18 cellular contexts compared by ENCODE assay signal in genomic region chr20:58875111-58875510, GRCh38. TPM values are rescaled to one million over a fixed set of nuclear protein-coding genes. Genes with fewer than 3 reads are reported as not detected.
DNase-seq lines count a peak whose midpoint lies in the region; ATAC-seq and TF ChIP-seq lines count a peak whose summit lies in the region.
"Had no signal": no experiment of that assay in that cellular context is flagged by ENCODE, and none has a peak within 500 bp of the region (broad histone marks: within the 10 kb centered on the region; RNA-seq: fewer than 3 reads in every experiment).

No MANE protein-coding gene starts in this region.

- no peak overlapping the region for H2AFZ ChIP-seq in osteoblast (ENCODE audit: low read length)

- peaks cover 10% of the 10 kb centered on the region for H3K4me1 ChIP-seq in osteoblast (ENCODE audit: insufficient read depth, low read length)
- H3K4me1 ChIP-seq: Caco-2 had no signal

- H3K4me1 Mint-ChIP-seq in Calu3 (ENCODE audit: low read depth, unreplicated experiment): peaks cover 27% of the 10 kb centered on the region
- peaks cover 10% of the 10 kb centered on the region for H3K4me1 Mint-ChIP-seq in stimulated activated effector memory CD8-positive, alpha-beta T cell treated with anti-CD3 and anti-CD28 coated beads, Interleukin-12 subunit alpha, Interleukin-12 subunit beta, amount 100 ng/mL, for 72 hours

- no peak for ATAC-seq in stimulated activated effector memory CD8-positive, alpha-beta T cell treated with anti-CD3 and anti-CD28 coated beads, Interleukin-12 subunit alpha, Interleukin-12 subunit beta, amount 100 ng/mL, for 72 hours
- ATAC-seq: Panc1 had no signal

- BruUV-seq in Calu3 (replicated peaks; lab: Mats Ljungman, UMichigan): no TSS peak

- no peaks in the 10 kb centered on the region for H3K27me3 ChIP-seq in osteoblast (ENCODE audit: insufficient read depth, low read length)
- H3K27me3 ChIP-seq: BE2C, SJCRH30 had no signal

- no peaks in the 10 kb centered on the region for H3K36me3 ChIP-seq in osteoblast (ENCODE audit: insufficient read depth, low read length)
- H3K36me3 ChIP-seq: BE2C, SJCRH30 had no signal

- H3K4me3 Mint-ChIP-seq in Calu3 (ENCODE audit: low read depth, unreplicated experiment): peak overlapping the region; percentile 29
- no peak overlapping the region for H3K4me3 Mint-ChIP-seq in stimulated activated effector memory CD8-positive, alpha-beta T cell treated with anti-CD3 and anti-CD28 coated beads, Interleukin-12 subunit alpha, Interleukin-12 subunit beta, amount 100 ng/mL, for 72 hours
- H3K4me3 Mint-ChIP-seq: CD4-positive, CD25-positive, alpha-beta regulatory T cell had no signal

- peaks cover 10% of the 10 kb centered on the region for H3K36me3 Mint-ChIP-seq in Calu3 (ENCODE audit: insufficient read depth, unreplicated experiment)
- no peaks in the 10 kb centered on the region for H3K36me3 Mint-ChIP-seq in stimulated activated effector memory CD8-positive, alpha-beta T cell treated with anti-CD3 and anti-CD28 coated beads, Interleukin-12 subunit alpha, Interleukin-12 subunit beta, amount 100 ng/mL, for 72 hours
- H3K36me3 Mint-ChIP-seq: CD4-positive, CD25-positive, alpha-beta regulatory T cell had no signal

- DNase-seq in Calu3: no peak
- DNase-seq in NCI-H82 treated with DMSO at 0.1 percent for 48 hours (lab: John Stamatoyannopoulos, UW; ENCODE audit: unreplicated experiment): peak; percentile 53
- peak; percentile 78 for DNase-seq in cerebellar cortex (ENCODE audit: low spot score)
- no peak for DNase-seq in osteoblast (ENCODE audit: insufficient read length, low spot score, missing footprints)
- no peak for DNase-seq in glomerular visceral epithelial cell (ENCODE audit: extremely low spot score)
- no peak for DNase-seq in stimulated activated effector memory CD8-positive, alpha-beta T cell treated with anti-CD3 and anti-CD28 coated beads, Interleukin-12 subunit alpha, Interleukin-12 subunit beta, amount 100 ng/mL, for 72 hours (ENCODE audit: low spot score in 2 of 2)
- no peak for DNase-seq in nucleus accumbens (lab: John Stamatoyannopoulos, UW)
- DNase-seq: BE2C; Caco-2; CD4-positive, CD25-positive, alpha-beta regulatory T cell; DMS153; GF-D8; GOT3; NCI-H1105; NCI-H2081 treated with DMSO at 0.1 percent for 48 hours; NCI-H774; SJCRH30 had no signal

- peaks cover 2% of the 10 kb centered on the region for H3K9me3 Mint-ChIP-seq in Calu3 (ENCODE audit: low read depth, unreplicated experiment)
- H3K9me3 Mint-ChIP-seq in stimulated activated effector memory CD8-positive, alpha-beta T cell treated with anti-CD3 and anti-CD28 coated beads, Interleukin-12 subunit alpha, Interleukin-12 subunit beta, amount 100 ng/mL, for 72 hours: no peaks in the 10 kb centered on the region

- no peak overlapping the region for H3K4me3 ChIP-seq in osteoblast (ENCODE audit: insufficient read depth, low read length)
- H3K4me3 ChIP-seq: SJCRH30 had no signal

- intact Hi-C loops in Calu3 (cut with micrococcal nuclease; ENCODE audit: unreplicated experiment): no loop called here

- no peak for TF ChIP-seq CTCF in Calu3 (IDR thresholded peaks at IDR 0.05; ENCODE audit: unreplicated experiment)
- TF ChIP-seq CTCF in osteoblast (IDR thresholded peaks at IDR 0.05; ENCODE audit: extremely low read depth, low read depth, low read length): no peak

- H3K27ac Mint-ChIP-seq in Calu3 (ENCODE audit: unreplicated experiment): peak overlapping the region; percentile 64
- H3K27ac Mint-ChIP-seq in stimulated activated effector memory CD8-positive, alpha-beta T cell treated with anti-CD3 and anti-CD28 coated beads, Interleukin-12 subunit alpha, Interleukin-12 subunit beta, amount 100 ng/mL, for 72 hours: no peak overlapping the region

- H3K9me3 ChIP-seq in osteoblast (ENCODE audit: low read depth, low read length): no peaks in the 10 kb centered on the region
- H3K9me3 ChIP-seq: BE2C, Caco-2, SJCRH30 had no signal

- no peak overlapping the region for H3K27ac ChIP-seq in osteoblast (ENCODE audit: low read depth, low read length)
- H3K27ac ChIP-seq: SJCRH30 had no signal

- no peaks in the 10 kb centered on the region for H3K79me2 ChIP-seq in osteoblast (ENCODE audit: insufficient read depth, low read length)

- peak overlapping the region; percentile 54 for H3K4me2 ChIP-seq in osteoblast (ENCODE audit: insufficient read depth, low read length)

- H4K20me1 ChIP-seq in osteoblast (ENCODE audit: insufficient read depth, low read length): no peaks in the 10 kb centered on the region

- H3K27me3 Mint-ChIP-seq in Calu3 (ENCODE audit: unreplicated experiment): no peaks in the 10 kb centered on the region

- CTCF ChIA-PET in Calu3 (lab: Charles Lee): interaction anchor here (0.7 kb wide), 1 partner anchor 204 kb away, joined by 3 read pairs; no protein-coding TSS in a partner anchor

RNA-seq across cellular contexts. Expression of gene GNAS, which starts 22.6 kb away (rescaled TPM):
- total RNA-seq in Calu3 (2022) (1,324 and 1,410 TPM in 2 replicates), osteoblast (366 and 374 TPM in 2 replicates)

RNA-seq across cellular contexts. Expression of gene GNAS-AS1, which starts 24.4 kb away (rescaled TPM):
- total RNA-seq in Calu3 (2022): 0.59 TPM in 1 of 2 replicates, not detected in the other
- 0.72 and 1.5 TPM in 2 replicates for total RNA-seq in osteoblast
- total RNA-seq: SJCRH30 had no signal

Comparison
In these comparisons a context has a peak if more than half of its experiments do, and no peak if none do; other contexts are left out.
1. DNase-seq: peak in NCI-H82 treated with DMSO at 0.1 percent for 48 hours (single experiment) and cerebellar cortex (single experiment); none in Calu3 (single experiment), osteoblast (single experiment), glomerular visceral epithelial cell (single experiment), stimulated activated effector memory CD8-positive, alpha-beta T cell treated with anti-CD3 and anti-CD28 coated beads, Interleukin-12 subunit alpha, Interleukin-12 subunit beta, amount 100 ng/mL, for 72 hours (0 of 2) and nucleus accumbens (0 of 56).